ENCODE assay signal across 15 cellular contexts in the genomic region with DNA sequence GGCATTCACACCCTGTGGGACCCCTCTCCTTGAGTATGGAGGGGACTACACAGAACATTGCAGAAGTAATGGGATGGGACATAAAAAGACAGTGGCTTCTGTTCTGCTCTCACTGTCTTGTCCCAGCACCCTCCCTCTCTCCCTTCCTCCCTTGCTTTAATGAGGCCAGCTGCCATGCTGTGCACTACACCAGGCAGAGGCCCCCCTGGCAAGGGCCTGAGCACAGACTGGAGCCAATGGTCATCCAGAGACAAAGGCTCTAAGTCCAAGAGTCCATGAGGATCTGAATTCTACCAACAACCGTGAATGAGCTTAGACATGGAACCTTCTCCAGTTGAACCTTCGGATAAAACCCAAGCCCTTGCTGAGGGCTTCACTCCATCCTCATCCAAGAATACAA.
DNase-seq lines count a peak whose midpoint lies in the region; ATAC-seq and TF ChIP-seq lines count a peak whose summit lies in the region.
"Had no signal": no experiment of that assay in that cellular context is flagged by ENCODE, and none has a peak within 500 bp of the region (broad histone marks: within the 10 kb centered on the region; RNA-seq: fewer than 3 reads in every experiment).

No MANE protein-coding gene starts in this region.

- peaks cover 14 to 28% (median 21%) of the 10 kb centered on the region in 11 experiments for H3K9me3 ChIP-seq in BLaER1 treated with 17β-estradiol and CSF1 and Interleukin-3, amounts not matched to agents 10 nM and 100 nM (replicated peaks in 1 of 11)
- H3K9me3 ChIP-seq in DND-41 (ENCODE audit: insufficient read depth, low read length, severe bottlenecking) = peaks cover 12% of the 10 kb centered on the region
- peaks cover 0 to 12% (median 9%) of the 10 kb centered on the region in 8 donors for H3K9me3 ChIP-seq in spleen
- H3K9me3 ChIP-seq: BE2C had no signal

- no peaks in the 10 kb centered on the region for H3K27me3 Mint-ChIP-seq in glutamatergic neuron (ENCODE audit: unreplicated experiment)

- H3K36me3 Mint-ChIP-seq in glutamatergic neuron (ENCODE audit: unreplicated experiment) = peaks cover 12% of the 10 kb centered on the region
- H3K36me3 Mint-ChIP-seq: CD4-positive, CD25-positive, alpha-beta regulatory T cell; IgD-negative memory B cell had no signal

- H3K4me1 ChIP-seq in BLaER1 treated with 17β-estradiol and CSF1 and Interleukin-3, amounts not matched to agents 10 nM and 100 nM = peaks cover 7 to 91% (median 73%) of the 10 kb centered on the region in 10 experiments
- peaks cover 2% of the 10 kb centered on the region; the same call in 1 of the 2 replicates for H3K4me1 ChIP-seq in DND-41 (ENCODE audit: insufficient read depth, low read length)
- peaks cover 0 to 3% (median 0%) of the 10 kb centered on the region in 6 donors for H3K4me1 ChIP-seq in spleen
- H3K4me1 ChIP-seq: BE2C had no signal

- no peak overlapping the region for H3K4me3 ChIP-seq in BLaER1 treated with 17β-estradiol and CSF1 and Interleukin-3, amounts not matched to agents 10 nM and 100 nM
- H3K4me3 ChIP-seq in DND-41 (ENCODE audit: low read depth in 1 of 2, low read length in 2 of 2) = no peak overlapping the region
- H3K4me3 ChIP-seq in spleen = no peak overlapping the region
- H3K4me3 ChIP-seq: A549 had no signal

- DNase-seq in DND-41 (no peak), glutamatergic neuron (no peak), spleen (peak; percentile 33), NCI-H1105 treated with DMSO at 0.1 percent for 48 hours (lab: John Stamatoyannopoulos, UW) (no peak), nucleus accumbens (lab: John Stamatoyannopoulos, UW) (no peak), GDM1 (lab: John Stamatoyannopoulos, UW) (no peak)
- DNase-seq: BE2C; CD4-positive, CD25-positive, alpha-beta regulatory T cell; DMS53; GOT3; H9 had no signal

- peak overlapping the region in 7 of 11 experiments; percentile 9 to 76 (median 68); a peak in 10 of 22 replicates for H3K4me2 ChIP-seq in BLaER1 treated with 17β-estradiol and CSF1 and Interleukin-3, amounts not matched to agents 10 nM and 100 nM
- H3K4me2 ChIP-seq in DND-41 (ENCODE audit: insufficient read depth, low read length) = no peak overlapping the region
- H3K4me2 ChIP-seq: A549 had no signal

- TF ChIP-seq CTCF in DND-41 (IDR thresholded peaks at IDR 0.05; ENCODE audit: borderline replicate concordance, extremely low read depth, low read length, poor library complexity, severe bottlenecking) = no peak
- TF ChIP-seq CTCF in glutamatergic neuron (IDR thresholded peaks at IDR 0.05; ENCODE audit: partially characterized antibody, unreplicated experiment) = no peak
- TF ChIP-seq CTCF in spleen (IDR thresholded peaks at IDR 0.05 in 8 of 11, conservative IDR thresholded peaks at IDR 0.05 in 3 of 11) = no peak

- H4K20me1 ChIP-seq in BLaER1 treated with 17β-estradiol and CSF1 and Interleukin-3, amounts not matched to agents 10 nM and 100 nM = no peaks in the 10 kb centered on the region
- no peaks in the 10 kb centered on the region for H4K20me1 ChIP-seq in DND-41 (ENCODE audit: insufficient read depth, low read length)

- peak overlapping the region; percentile 87 for H3K27ac Mint-ChIP-seq in glutamatergic neuron (ENCODE audit: unreplicated experiment)
- H3K27ac Mint-ChIP-seq: IgD-negative memory B cell had no signal

- H3K27me3 ChIP-seq in BLaER1 treated with 17β-estradiol and CSF1 and Interleukin-3, amounts not matched to agents 10 nM and 100 nM = no peaks in the 10 kb centered on the region
- no peaks in the 10 kb centered on the region for H3K27me3 ChIP-seq in DND-41 (ENCODE audit: insufficient read depth, low read length, poor library complexity)
- peaks cover 0 to 8% (median 0%) of the 10 kb centered on the region in 7 donors for H3K27me3 ChIP-seq in spleen (replicated peaks in 1 of 7)

- H3K9me3 Mint-ChIP-seq in glutamatergic neuron (ENCODE audit: unreplicated experiment) = peaks cover 3% of the 10 kb centered on the region
- H3K9me3 Mint-ChIP-seq: IgD-negative memory B cell had no signal

- H2AFZ ChIP-seq in DND-41 (ENCODE audit: low read depth, low read length) = no peak overlapping the region

- WGBS in spleen, 5 donors = 94 to 100% (median 96%) methylated on average over 2 of the region's 2 CpGs

- H3K36me3 ChIP-seq in BLaER1 treated with 17β-estradiol and CSF1 and Interleukin-3, amounts not matched to agents 10 nM and 100 nM = no peaks in the 10 kb centered on the region
- H3K36me3 ChIP-seq in DND-41 (ENCODE audit: insufficient read depth, low read length) (no peaks in the 10 kb centered on the region), spleen (no peaks in the 10 kb centered on the region)
- H3K36me3 ChIP-seq: BE2C had no signal

- no peak overlapping the region for H3K27ac ChIP-seq in BLaER1 treated with 17β-estradiol and CSF1 and Interleukin-3, amounts not matched to agents 10 nM and 100 nM
- no peak overlapping the region for H3K27ac ChIP-seq in DND-41 (ENCODE audit: low read length)
- no peak overlapping the region for H3K27ac ChIP-seq in spleen
- H3K27ac ChIP-seq: A549 had no signal

- intact Hi-C loops in spleen (cut with DNase I; ENCODE audit: low total_unique reads) = no loop called here

- H3K79me2 ChIP-seq in DND-41 (ENCODE audit: insufficient read depth, low read length) = no peaks in the 10 kb centered on the region

- ATAC-seq in DND-41 (ENCODE audit: insufficient read depth, low read depth) (0 out of 3 replicates have a peak, but pooled peaks have one; percentile 9), HG03565 (IDR thresholded peaks at IDR 0.05; ENCODE audit: unreplicated experiment) (no peak)
- ATAC-seq: A549 had no signal

- H3K9ac ChIP-seq in BLaER1 treated with 17β-estradiol and CSF1 and Interleukin-3, amounts not matched to agents 10 nM and 100 nM = no peak overlapping the region
- no peak overlapping the region for H3K9ac ChIP-seq in DND-41 (ENCODE audit: low read depth, low read length)

- no peak overlapping the region for H3K4me3 Mint-ChIP-seq in glutamatergic neuron (ENCODE audit: unreplicated experiment)
- H3K4me3 Mint-ChIP-seq: CD4-positive, CD25-positive, alpha-beta regulatory T cell; H9 had no signal

- H3K4me1 Mint-ChIP-seq in glutamatergic neuron (ENCODE audit: low read depth, unreplicated experiment) = peaks cover 30% of the 10 kb centered on the region
- H3K4me1 Mint-ChIP-seq: IgD-negative memory B cell had no signal

- no peak for TF ChIP-seq POLR2A in spleen (IDR thresholded peaks at IDR 0.05)
